Comparison of ENCODE assay signal across 1 cellular context in genomic region chr2:177221970-177222369, GRCh38.
TF ChIP-seq lines count a peak whose summit lies in the region.

No MANE protein-coding gene starts in this region.

TF ChIP-seq in K562, 482 proteins besides CTCF, POLR2A, EP300 and RAD21:
- TF ChIP-seq ZNF316 (IDR thresholded peaks at IDR 0.05) (no peak), RFX5 (IDR thresholded peaks at IDR 0.05; ENCODE audit: low read depth, low read length) (no peak), MYC (IDR thresholded peaks at IDR 0.05; ENCODE audit: low read depth, low read length) (no peak), MYC (CRISPR knock-in tag; IDR thresholded peaks at IDR 0.05; ENCODE audit: borderline replicate concordance, low read depth) (no peak), SP1 (CRISPR knock-in tag; IDR thresholded peaks at IDR 0.05) (peak; percentile 21; the same call in 1 of the 2 replicates), ID3 (CRISPR knock-in tag; IDR thresholded peaks at IDR 0.05) (no peak), ID3 (tag; IDR thresholded peaks at IDR 0.05) (no peak), CEBPG (CRISPR knock-in tag; IDR thresholded peaks at IDR 0.05) (no peak), CEBPG (tag; conservative IDR thresholded peaks at IDR 0.05 in 1 of 2, IDR thresholded peaks at IDR 0.05 in 1 of 2) (0 out of 4 replicates have a peak, but pooled peaks of 1 of the 2 experiments have one; percentile 33), NR2C2 (CRISPR knock-in tag; IDR thresholded peaks at IDR 0.05) (no peak), NR2C2 (tag; IDR thresholded peaks at IDR 0.05) (no peak), ZZZ3 (IDR thresholded peaks at IDR 0.05) (no peak), CEBPB (tag; IDR thresholded peaks at IDR 0.05) (peak; percentile 21; the same call in 1 of the 2 replicates), RAD51 (IDR thresholded peaks at IDR 0.05; ENCODE audit: borderline replicate concordance, low read depth) (no peak), POLR2G (IDR thresholded peaks at IDR 0.05; ENCODE audit: low read depth, low read length) (0 out of 2 replicates have a peak, but pooled peaks have one; percentile 43), POLR3G (IDR thresholded peaks at IDR 0.05; ENCODE audit: extremely low read depth, insufficient read length, insufficient replicate concordance) (no peak), HNRNPLL (IDR thresholded peaks at IDR 0.05; ENCODE audit: low read depth, low read length, poor library complexity, severe bottlenecking) (no peak), ZNF445 (CRISPR knock-in tag; IDR thresholded peaks at IDR 0.05; ENCODE audit: low read depth) (no peak), XRCC5 (IDR thresholded peaks at IDR 0.05; ENCODE audit: low read depth, low read length) (no peak)
- TF ChIP-seq, protein P1, sequence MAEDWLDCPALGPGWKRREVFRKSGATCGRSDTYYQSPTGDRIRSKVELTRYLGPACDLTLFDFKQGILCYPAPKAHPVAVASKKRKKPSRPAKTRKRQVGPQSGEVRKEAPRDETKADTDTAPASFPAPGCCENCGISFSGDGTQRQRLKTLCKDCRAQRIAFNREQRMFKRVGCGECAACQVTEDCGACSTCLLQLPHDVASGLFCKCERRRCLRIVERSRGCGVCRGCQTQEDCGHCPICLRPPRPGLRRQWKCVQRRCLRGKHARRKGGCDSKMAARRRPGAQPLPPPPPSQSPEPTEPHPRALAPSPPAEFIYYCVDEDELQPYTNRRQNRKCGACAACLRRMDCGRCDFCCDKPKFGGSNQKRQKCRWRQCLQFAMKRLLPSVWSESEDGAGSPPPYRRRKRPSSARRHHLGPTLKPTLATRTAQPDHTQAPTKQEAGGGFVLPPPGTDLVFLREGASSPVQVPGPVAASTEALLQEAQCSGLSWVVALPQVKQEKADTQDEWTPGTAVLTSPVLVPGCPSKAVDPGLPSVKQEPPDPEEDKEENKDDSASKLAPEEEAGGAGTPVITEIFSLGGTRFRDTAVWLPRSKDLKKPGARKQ (CRISPR knock-in tag; IDR thresholded peaks at IDR 0.05), result no peak
